ENCODE assay signal across 8 cellular contexts in genomic region chr1:222618001-222618879, GRCh38. TPM values are rescaled to one million over a fixed set of nuclear protein-coding genes. Genes with fewer than 3 reads are reported as not detected.
DNase-seq lines count a peak whose midpoint lies in the region; ATAC-seq and TF ChIP-seq lines count a peak whose summit lies in the region.

Gene MIA3 (plus strand): TSS chr1:222618097. CDS start chr1:222618111, 14 bp downstream.

- ATAC-seq in GM21619 (IDR thresholded peaks at IDR 0.05; ENCODE audit: unreplicated experiment) (peak; percentile 47), heart left ventricle (peak; percentile 49 to 87 (median 82)), aorta (ENCODE audit: low FRiP score) (peak; percentile 87)

- TF ChIP-seq CTCF in heart left ventricle (IDR thresholded peaks at IDR 0.05) = no peak

- intact Hi-C loops in heart left ventricle (cut with DNase I) = loop anchor here in 2 of 10 donors (2.0 kb wide), 2 partner anchors 23 to 29 kb away; partner anchors contain the start of gene TAF1A (in 1 of the 2)
- intact Hi-C loops in posterior vena cava (cut with DNase I) = no loop called here
- intact Hi-C loops in aorta (cut with DNase I) = no loop called here

- peaks cover 0 to 12% (median 0%) of the 10 kb centered on the region in 9 donors for H3K27me3 ChIP-seq in heart left ventricle
- H3K27me3 ChIP-seq in aorta (ENCODE audit: control insufficient read depth in 1 of 2, insufficient read depth in 2 of 2, low read length in 1 of 2) = no peaks in the 10 kb centered on the region

- H3K4me3 ChIP-seq in Jurkat, Clone E6-1 (ENCODE audit: low read length) = peak within 1 kb of the TSS; percentile 59
- peak within 1 kb of the TSS; percentile 75 to 99 (median 96) for H3K4me3 ChIP-seq in heart left ventricle
- peak within 1 kb of the TSS; percentile 95 to 96 for H3K4me3 ChIP-seq in aorta (ENCODE audit: low read length in 2 of 2)

- TF ChIP-seq POLR2A in heart left ventricle (IDR thresholded peaks at IDR 0.05) = peak in 1 of 2 donors; percentile 19

- peak; percentile 24 for DNase-seq in Daoy (ENCODE audit: low read depth)
- DNase-seq in Jurkat, Clone E6-1 (ENCODE audit: low read depth, low spot score) = peak; percentile 10
- DNase-seq in SKM-1 treated with dmso at 0.1 percent for 144 hours (lab: John Stamatoyannopoulos, UW; ENCODE audit: unreplicated experiment) = peak; percentile 75
- DNase-seq in activated naive CD8-positive, alpha-beta T cell treated with anti-CD3 and anti-CD28 coated beads, Interleukin-2, amount 50 U/mL, for 16 hours (ENCODE audit: low read depth, low spot score) = peak; percentile 35
- DNase-seq in heart left ventricle = peak in 4 of 5 donors; percentile 85 to 93 (median 88)
- peak; percentile 95 for DNase-seq in posterior vena cava (ENCODE audit: low spot score)
- peak; percentile 89 to 93 for DNase-seq in aorta

- H3K9me3 ChIP-seq in heart left ventricle (no peaks in the 10 kb centered on the region), aorta (ENCODE audit: control insufficient read depth, low read length) (no peaks in the 10 kb centered on the region)

- peak within 1 kb of the TSS in 11 of 12 donors; percentile 65 to 87 (median 74) for H3K27ac ChIP-seq in heart left ventricle
- peak within 1 kb of the TSS in 1 of 2 donors; percentile 59 for H3K27ac ChIP-seq in aorta (ENCODE audit: low read depth in 1 of 2, low read length in 2 of 2)

- H3K4me1 ChIP-seq in heart left ventricle (peaks cover 0 to 16% (median 10%) of the 10 kb centered on the region in 12 donors), aorta (ENCODE audit: control insufficient read depth in 1 of 2, insufficient read depth in 2 of 2, low read length in 2 of 2) (no peaks in the 10 kb centered on the region)

- peaks cover 0 to 22% (median 16%) of the 10 kb centered on the region in 9 donors for H3K36me3 ChIP-seq in heart left ventricle
- no peaks in the 10 kb centered on the region for H3K36me3 ChIP-seq in aorta (ENCODE audit: control insufficient read depth in 1 of 2, insufficient read depth in 2 of 2, low read length in 1 of 2)

- WGBS in heart left ventricle, 4 donors = 0 to 1% (median 1%) methylated on average over 21 to 81 of the region's 81 CpGs
- 0 to 1% methylated on average over 55 to 81 of the region's 81 CpGs for WGBS in aorta, 2 donors

RNA-seq across cellular contexts. Expression of gene MIA3, which starts in this region (rescaled TPM):
- total RNA-seq in Daoy (2014; rRNA removed; shearing (Covaris generic)) = 33.7 and 36.2 TPM in 2 replicates
- polyA plus RNA-seq in Jurkat, Clone E6-1 (2012; ENCODE audit: insufficient read depth, insufficient read length) = 50.4 TPM
- total RNA-seq in heart left ventricle = 10 to 100 TPM; 50.2 to 71.1 (median 61.4) TPM
- polyA plus RNA-seq in heart left ventricle = 10 to 100 TPM; 20.2 to 48.6 TPM
- 10 to 100 TPM; 60.9 to 63.0 TPM for total RNA-seq in posterior vena cava
- 10 to 100 TPM; 55.7 to 67.4 TPM for total RNA-seq in aorta
- 10 to 100 TPM; 15.7 to 43.3 TPM for polyA plus RNA-seq in aorta

Comparison
In these comparisons a context has a peak if more than half of its experiments do, and no peak if none do; other contexts are left out.
1. DNase-seq: peak in every context shown above with its lines; median percentile 95 in posterior vena cava; 91 in aorta; 88 in heart left ventricle; 75 in SKM-1 treated with dmso at 0.1 percent for 144 hours; 35 in activated naive CD8-positive, alpha-beta T cell treated with anti-CD3 and anti-CD28 coated beads, Interleukin-2, amount 50 U/mL, for 16 hours; 24 in Daoy; 10 in Jurkat, Clone E6-1.